In the genomic region with DNA sequence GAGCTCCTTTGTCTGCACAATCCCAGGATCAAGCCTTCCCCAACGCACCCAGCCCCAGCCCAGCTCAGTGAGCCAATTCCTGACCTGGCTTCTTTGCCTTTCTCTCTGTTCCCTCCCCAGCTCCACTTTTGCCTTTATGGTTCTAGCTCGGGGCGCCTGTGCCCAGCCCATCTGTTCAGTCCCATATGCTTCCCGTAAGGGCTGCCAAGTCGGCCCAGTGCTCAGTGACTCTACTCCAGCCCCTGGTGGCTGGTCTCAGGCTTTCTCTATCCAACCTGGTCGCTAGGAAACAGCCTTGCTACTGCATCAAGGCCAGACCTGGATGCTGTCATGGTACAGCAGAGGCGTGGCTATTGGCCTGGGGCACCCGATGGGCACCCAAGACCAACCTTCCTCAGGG, we compare ENCODE assay signal across 1 cellular context.
TF ChIP-seq lines count a peak whose summit lies in the region.

No MANE protein-coding gene starts in this region.

TF ChIP-seq in HepG2, 621 proteins besides CTCF, POLR2A, EP300 and RAD21 (continued from another document):
- TF ChIP-seq, protein P1, sequence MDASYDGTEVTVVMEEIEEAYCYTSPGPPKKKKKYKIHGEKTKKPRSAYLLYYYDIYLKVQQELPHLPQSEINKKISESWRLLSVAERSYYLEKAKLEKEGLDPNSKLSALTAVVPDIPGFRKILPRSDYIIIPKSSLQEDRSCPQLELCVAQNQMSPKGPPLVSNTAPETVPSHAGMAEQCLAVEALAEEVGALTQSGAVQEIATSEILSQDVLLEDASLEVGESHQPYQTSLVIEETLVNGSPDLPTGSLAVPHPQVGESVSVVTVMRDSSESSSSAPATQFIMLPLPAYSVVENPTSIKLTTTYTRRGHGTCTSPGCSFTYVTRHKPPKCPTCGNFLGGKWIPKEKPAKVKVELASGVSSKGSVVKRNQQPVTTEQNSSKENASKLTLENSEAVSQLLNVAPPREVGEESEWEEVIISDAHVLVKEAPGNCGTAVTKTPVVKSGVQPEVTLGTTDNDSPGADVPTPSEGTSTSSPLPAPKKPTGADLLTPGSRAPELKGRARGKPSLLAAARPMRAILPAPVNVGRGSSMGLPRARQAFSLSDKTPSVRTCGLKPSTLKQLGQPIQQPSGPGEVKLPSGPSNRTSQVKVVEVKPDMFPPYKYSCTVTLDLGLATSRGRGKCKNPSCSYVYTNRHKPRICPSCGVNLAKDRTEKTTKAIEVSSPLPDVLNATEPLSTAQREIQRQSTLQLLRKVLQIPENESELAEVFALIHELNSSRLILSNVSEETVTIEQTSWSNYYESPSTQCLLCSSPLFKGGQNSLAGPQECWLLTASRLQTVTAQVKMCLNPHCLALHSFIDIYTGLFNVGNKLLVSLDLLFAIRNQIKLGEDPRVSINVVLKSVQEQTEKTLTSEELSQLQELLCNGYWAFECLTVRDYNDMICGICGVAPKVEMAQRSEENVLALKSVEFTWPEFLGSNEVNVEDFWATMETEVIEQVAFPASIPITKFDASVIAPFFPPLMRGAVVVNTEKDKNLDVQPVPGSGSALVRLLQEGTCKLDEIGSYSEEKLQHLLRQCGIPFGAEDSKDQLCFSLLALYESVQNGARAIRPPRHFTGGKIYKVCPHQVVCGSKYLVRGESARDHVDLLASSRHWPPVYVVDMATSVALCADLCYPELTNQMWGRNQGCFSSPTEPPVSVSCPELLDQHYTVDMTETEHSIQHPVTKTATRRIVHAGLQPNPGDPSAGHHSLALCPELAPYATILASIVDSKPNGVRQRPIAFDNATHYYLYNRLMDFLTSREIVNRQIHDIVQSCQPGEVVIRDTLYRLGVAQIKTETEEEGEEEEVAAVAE (CRISPR knock-in tag; IDR thresholded peaks at IDR 0.05; ENCODE audit: borderline replicate concordance) = no peak
- TF ChIP-seq ZFP90 (CRISPR knock-in tag; IDR thresholded peaks at IDR 0.05; ENCODE audit: borderline replicate concordance) = no peak
- no peak for TF ChIP-seq ZNF33A (CRISPR knock-in tag; IDR thresholded peaks at IDR 0.05; ENCODE audit: borderline replicate concordance)
- TF ChIP-seq NCOA2 (CRISPR knock-in tag; IDR thresholded peaks at IDR 0.05) = no peak
- TF ChIP-seq ZNF564 (CRISPR knock-in tag; IDR thresholded peaks at IDR 0.05) = no peak
- TF ChIP-seq MLLT10 (CRISPR knock-in tag; IDR thresholded peaks at IDR 0.05) = no peak
- TF ChIP-seq ZSCAN20 (CRISPR knock-in tag; IDR thresholded peaks at IDR 0.05; ENCODE audit: borderline replicate concordance) = no peak
- TF ChIP-seq, protein P2, sequence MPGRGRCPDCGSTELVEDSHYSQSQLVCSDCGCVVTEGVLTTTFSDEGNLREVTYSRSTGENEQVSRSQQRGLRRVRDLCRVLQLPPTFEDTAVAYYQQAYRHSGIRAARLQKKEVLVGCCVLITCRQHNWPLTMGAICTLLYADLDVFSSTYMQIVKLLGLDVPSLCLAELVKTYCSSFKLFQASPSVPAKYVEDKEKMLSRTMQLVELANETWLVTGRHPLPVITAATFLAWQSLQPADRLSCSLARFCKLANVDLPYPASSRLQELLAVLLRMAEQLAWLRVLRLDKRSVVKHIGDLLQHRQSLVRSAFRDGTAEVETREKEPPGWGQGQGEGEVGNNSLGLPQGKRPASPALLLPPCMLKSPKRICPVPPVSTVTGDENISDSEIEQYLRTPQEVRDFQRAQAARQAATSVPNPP (CRISPR knock-in tag; IDR thresholded peaks at IDR 0.05) = no peak
- TF ChIP-seq, protein P3, sequence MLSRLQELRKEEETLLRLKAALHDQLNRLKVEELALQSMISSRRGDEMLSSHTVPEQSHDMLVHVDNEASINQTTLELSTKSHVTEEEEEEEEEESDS (CRISPR knock-in tag; IDR thresholded peaks at IDR 0.05; ENCODE audit: borderline replicate concordance) = no peak
- TF ChIP-seq HNRNPLL (IDR thresholded peaks at IDR 0.05; ENCODE audit: low read depth, low read length, poor library complexity, severe bottlenecking) = no peak
- TF ChIP-seq, protein P4, sequence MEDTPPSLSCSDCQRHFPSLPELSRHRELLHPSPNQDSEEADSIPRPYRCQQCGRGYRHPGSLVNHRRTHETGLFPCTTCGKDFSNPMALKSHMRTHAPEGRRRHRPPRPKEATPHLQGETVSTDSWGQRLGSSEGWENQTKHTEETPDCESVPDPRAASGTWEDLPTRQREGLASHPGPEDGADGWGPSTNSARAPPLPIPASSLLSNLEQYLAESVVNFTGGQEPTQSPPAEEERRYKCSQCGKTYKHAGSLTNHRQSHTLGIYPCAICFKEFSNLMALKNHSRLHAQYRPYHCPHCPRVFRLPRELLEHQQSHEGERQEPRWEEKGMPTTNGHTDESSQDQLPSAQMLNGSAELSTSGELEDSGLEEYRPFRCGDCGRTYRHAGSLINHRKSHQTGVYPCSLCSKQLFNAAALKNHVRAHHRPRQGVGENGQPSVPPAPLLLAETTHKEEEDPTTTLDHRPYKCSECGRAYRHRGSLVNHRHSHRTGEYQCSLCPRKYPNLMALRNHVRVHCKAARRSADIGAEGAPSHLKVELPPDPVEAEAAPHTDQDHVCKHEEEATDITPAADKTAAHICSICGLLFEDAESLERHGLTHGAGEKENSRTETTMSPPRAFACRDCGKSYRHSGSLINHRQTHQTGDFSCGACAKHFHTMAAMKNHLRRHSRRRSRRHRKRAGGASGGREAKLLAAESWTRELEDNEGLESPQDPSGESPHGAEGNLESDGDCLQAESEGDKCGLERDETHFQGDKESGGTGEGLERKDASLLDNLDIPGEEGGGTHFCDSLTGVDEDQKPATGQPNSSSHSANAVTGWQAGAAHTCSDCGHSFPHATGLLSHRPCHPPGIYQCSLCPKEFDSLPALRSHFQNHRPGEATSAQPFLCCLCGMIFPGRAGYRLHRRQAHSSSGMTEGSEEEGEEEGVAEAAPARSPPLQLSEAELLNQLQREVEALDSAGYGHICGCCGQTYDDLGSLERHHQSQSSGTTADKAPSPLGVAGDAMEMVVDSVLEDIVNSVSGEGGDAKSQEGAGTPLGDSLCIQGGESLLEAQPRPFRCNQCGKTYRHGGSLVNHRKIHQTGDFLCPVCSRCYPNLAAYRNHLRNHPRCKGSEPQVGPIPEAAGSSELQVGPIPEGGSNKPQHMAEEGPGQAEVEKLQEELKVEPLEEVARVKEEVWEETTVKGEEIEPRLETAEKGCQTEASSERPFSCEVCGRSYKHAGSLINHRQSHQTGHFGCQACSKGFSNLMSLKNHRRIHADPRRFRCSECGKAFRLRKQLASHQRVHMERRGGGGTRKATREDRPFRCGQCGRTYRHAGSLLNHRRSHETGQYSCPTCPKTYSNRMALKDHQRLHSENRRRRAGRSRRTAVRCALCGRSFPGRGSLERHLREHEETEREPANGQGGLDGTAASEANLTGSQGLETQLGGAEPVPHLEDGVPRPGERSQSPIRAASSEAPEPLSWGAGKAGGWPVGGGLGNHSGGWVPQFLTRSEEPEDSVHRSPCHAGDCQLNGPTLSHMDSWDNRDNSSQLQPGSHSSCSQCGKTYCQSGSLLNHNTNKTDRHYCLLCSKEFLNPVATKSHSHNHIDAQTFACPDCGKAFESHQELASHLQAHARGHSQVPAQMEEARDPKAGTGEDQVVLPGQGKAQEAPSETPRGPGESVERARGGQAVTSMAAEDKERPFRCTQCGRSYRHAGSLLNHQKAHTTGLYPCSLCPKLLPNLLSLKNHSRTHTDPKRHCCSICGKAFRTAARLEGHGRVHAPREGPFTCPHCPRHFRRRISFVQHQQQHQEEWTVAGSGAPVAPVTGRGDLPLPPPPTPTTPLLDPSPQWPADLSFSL (CRISPR knock-in tag; IDR thresholded peaks at IDR 0.05) = no peak
- TF ChIP-seq, protein P5, sequence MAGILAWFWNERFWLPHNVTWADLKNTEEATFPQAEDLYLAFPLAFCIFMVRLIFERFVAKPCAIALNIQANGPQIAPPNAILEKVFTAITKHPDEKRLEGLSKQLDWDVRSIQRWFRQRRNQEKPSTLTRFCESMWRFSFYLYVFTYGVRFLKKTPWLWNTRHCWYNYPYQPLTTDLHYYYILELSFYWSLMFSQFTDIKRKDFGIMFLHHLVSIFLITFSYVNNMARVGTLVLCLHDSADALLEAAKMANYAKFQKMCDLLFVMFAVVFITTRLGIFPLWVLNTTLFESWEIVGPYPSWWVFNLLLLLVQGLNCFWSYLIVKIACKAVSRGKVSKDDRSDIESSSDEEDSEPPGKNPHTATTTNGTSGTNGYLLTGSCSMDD (CRISPR knock-in tag; IDR thresholded peaks at IDR 0.05) = no peak
- no peak for TF ChIP-seq ZSCAN31 (CRISPR knock-in tag; IDR thresholded peaks at IDR 0.05; ENCODE audit: low read depth)
- no peak for TF ChIP-seq KDM6A (CRISPR knock-in tag; IDR thresholded peaks at IDR 0.05; ENCODE audit: low read depth)
- TF ChIP-seq MXI1 (IDR thresholded peaks at IDR 0.05; ENCODE audit: borderline replicate concordance, low read depth, low read length) = no peak
- no peak for TF ChIP-seq ZNF432 (CRISPR knock-in tag; IDR thresholded peaks at IDR 0.05; ENCODE audit: borderline replicate concordance)
- no peak for TF ChIP-seq DPF2 (CRISPR knock-in tag; IDR thresholded peaks at IDR 0.05; ENCODE audit: borderline replicate concordance, low read depth)
- no peak for TF ChIP-seq ZNF577 (CRISPR knock-in tag; IDR thresholded peaks at IDR 0.05; ENCODE audit: borderline replicate concordance, low read depth)
TF ChIP-seq in HepG2: peak in this region for 0.
